Comparison of ENCODE assay signal across 8 cellular contexts in the genomic region with DNA sequence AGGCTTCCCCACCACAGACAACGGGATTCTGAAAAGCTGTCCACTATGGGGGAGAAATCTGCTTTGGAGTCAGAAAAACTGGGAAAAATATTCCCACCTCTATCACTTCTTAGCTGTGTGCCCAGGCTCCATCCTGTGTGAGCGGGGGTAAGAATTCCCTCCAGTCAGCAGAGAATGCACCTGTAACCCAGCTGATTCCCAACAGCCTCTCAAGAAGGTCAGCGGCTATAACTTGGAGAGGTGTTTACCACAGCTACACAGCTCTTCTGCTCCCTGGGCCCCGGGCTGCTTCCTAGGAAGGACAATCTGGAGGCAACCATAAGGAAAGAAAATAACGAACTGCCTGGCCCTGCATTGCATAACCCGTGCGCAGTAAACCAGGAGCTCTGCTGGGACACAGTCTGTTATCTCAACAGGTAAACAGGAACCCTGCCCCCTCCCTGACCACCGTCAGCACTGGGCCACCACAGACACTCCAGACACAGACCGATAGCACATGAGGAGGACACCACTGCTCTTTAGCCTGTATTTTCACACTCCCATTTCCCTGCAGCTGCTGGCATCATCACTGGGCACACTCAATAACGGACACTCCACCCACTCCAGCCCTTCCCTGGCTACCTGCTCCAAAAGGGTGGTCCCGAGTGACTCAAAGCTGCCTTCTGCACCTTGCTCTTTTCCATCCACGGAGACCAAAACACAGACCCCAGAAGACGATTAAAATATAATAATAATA. TPM values are rescaled to one million over a fixed set of nuclear protein-coding genes. Genes with fewer than 3 reads are reported as not detected.
A peak's percentile ranks its signal among the peaks of the same experiment; 100 is the strongest.
DNase-seq lines count a peak whose midpoint lies in the region; ATAC-seq and TF ChIP-seq lines count a peak whose summit lies in the region.

No MANE protein-coding gene starts in this region.

- H3K36me3 Mint-ChIP-seq in MCF 10A (ENCODE audit: insufficient read depth, unreplicated experiment): peaks cover 17% of the 10 kb centered on the region

- no peak for DNase-seq in AG09309 (ENCODE audit: low read depth)
- peak; percentile 85 for DNase-seq in HuH-7.5 (ENCODE audit: low spot score)
- DNase-seq in MCF 10A (ENCODE audit: unreplicated experiment): peak; percentile 42
- DNase-seq in mesendoderm: no peak
- DNase-seq in vagina (ENCODE audit: extremely low spot score in 2 of 2): no peak
- no peak for DNase-seq in germinal center (ENCODE audit: low spot score)
- no peak for DNase-seq in NCI-H2107 (lab: John Stamatoyannopoulos, UW)

- peak overlapping the region; percentile 82 for H3K27ac Mint-ChIP-seq in MCF 10A (ENCODE audit: low read depth, unreplicated experiment)

- POLR2A ChIA-PET in MCF 10A (lab: Yijun Ruan, JAX): interaction anchor here (0.5 to 4.7 kb wide), 21 partner anchors 9 to 439 kb away, joined by 3 to 33 read pairs (median 4); a partner anchor contains a TSS

- peak overlapping the region; percentile 84 for H3K4me3 ChIP-seq in AG09309 (ENCODE audit: control insufficient read depth, low read depth, low read length)
- no peak overlapping the region for H3K4me3 ChIP-seq in mesendoderm (ENCODE audit: low read length)
- peak overlapping the region; percentile 68 to 85 for H3K4me3 ChIP-seq in vagina

- H3K4me3 Mint-ChIP-seq in MCF 10A (ENCODE audit: unreplicated experiment): peak overlapping the region; percentile 77

- H3K36me3 ChIP-seq in mesendoderm (ENCODE audit: control insufficient read depth, insufficient read depth, low read length): no peaks in the 10 kb centered on the region
- H3K36me3 ChIP-seq in vagina: peaks cover 0 to 6% of the 10 kb centered on the region in 2 donors

- CTCF ChIA-PET in MCF 10A (lab: Yijun Ruan, JAX): interaction anchor here (0.6 to 7.4 kb wide), 10 partner anchors 9 to 280 kb away, joined by 3 to 67 read pairs (median 3); no protein-coding TSS in a partner anchor

- no peaks in the 10 kb centered on the region for H3K9me3 Mint-ChIP-seq in MCF 10A (ENCODE audit: unreplicated experiment)

- H3K27me3 ChIP-seq in mesendoderm (ENCODE audit: insufficient read depth, low read length, poor library complexity) (no peaks in the 10 kb centered on the region), vagina (no peaks in the 10 kb centered on the region)

- intact Hi-C loops in MCF 10A (cut with micrococcal nuclease) (loop anchor here (2.0 to 5.0 kb wide), 2 partner anchors 67 to 128 kb away; a partner anchor contains a TSS), vagina (cut with DNase I) (loop anchor here (10.0 kb wide), 1 partner anchor 65 kb away; no protein-coding TSS in a partner anchor)

- no CpG with 5 or more reads among the region's 13 CpGs for WGBS in mesendoderm (ENCODE audit: extremely low coverage, insufficient coverage, low lambda C conversion rate)

- H2BK120ac ChIP-seq in mesendoderm (ENCODE audit: low read depth, low read length): no peak overlapping the region

- H3K18ac ChIP-seq in mesendoderm (ENCODE audit: low read length): peak overlapping the region; percentile 33

- H3K4me1 ChIP-seq in mesendoderm (ENCODE audit: control insufficient read depth, low read depth, low read length) (peaks cover 12% of the 10 kb centered on the region), vagina (peaks cover 28% of the 10 kb centered on the region)

- H2BK15ac ChIP-seq in mesendoderm (replicated peaks; ENCODE audit: low read depth): no peak overlapping the region

- H3K79me1 ChIP-seq in mesendoderm (ENCODE audit: low read length): peaks cover 18% of the 10 kb centered on the region

- no peak overlapping the region for H3K4ac ChIP-seq in mesendoderm (ENCODE audit: low read depth, low read length)

- H3K23ac ChIP-seq in mesendoderm (ENCODE audit: low read length): no peak overlapping the region

- TF ChIP-seq POLR2A in vagina (IDR thresholded peaks at IDR 0.05): no peak

- peak overlapping the region; percentile 87 for H3K56ac ChIP-seq in mesendoderm (ENCODE audit: low read length)

- no peak for ATAC-seq in GM21528 (IDR thresholded peaks at IDR 0.05; ENCODE audit: low FRiP score, unreplicated experiment)

- H4K8ac ChIP-seq in mesendoderm (ENCODE audit: low read depth, low read length): no peak overlapping the region

- peak overlapping the region; percentile 92 for H3K4me2 ChIP-seq in mesendoderm (ENCODE audit: low read length)

- TF ChIP-seq CTCF in AG09309 (IDR thresholded peaks at IDR 0.05; ENCODE audit: control insufficient read depth, insufficient read depth, low read depth, low read length, missing control alignments) (no peak), MCF 10A (IDR thresholded peaks at IDR 0.05; ENCODE audit: unreplicated experiment) (no peak), vagina (IDR thresholded peaks at IDR 0.05) (no peak)

- peaks cover 38% of the 10 kb centered on the region for H3K79me2 ChIP-seq in mesendoderm (ENCODE audit: control insufficient read depth, insufficient read depth, low read length)

- H4K5ac ChIP-seq in mesendoderm (ENCODE audit: low read length): no peak overlapping the region

- H3K27ac ChIP-seq in mesendoderm (ENCODE audit: low read depth, low read length) (no peak overlapping the region), vagina (peak overlapping the region; percentile 95)

- no TSS peak for BruUV-seq in MCF 10A (replicated peaks; lab: Mats Ljungman, UMichigan)

- no peak overlapping the region for H2BK5ac ChIP-seq in mesendoderm (ENCODE audit: low read length)

- no peak overlapping the region for H2AK5ac ChIP-seq in mesendoderm (ENCODE audit: low read length)

- H3K9ac ChIP-seq in mesendoderm (ENCODE audit: low read length): peak overlapping the region; percentile 92

- H3K9me3 ChIP-seq in vagina: no peaks in the 10 kb centered on the region

- no peaks in the 10 kb centered on the region for H3K27me3 Mint-ChIP-seq in MCF 10A (ENCODE audit: insufficient read depth, unreplicated experiment)

- peaks cover 26% of the 10 kb centered on the region for H3K4me1 Mint-ChIP-seq in MCF 10A (ENCODE audit: insufficient read depth, unreplicated experiment)

RNA-seq across cellular contexts. Expression of a gene that starts 2.1 kb away (rescaled TPM):
- 18.5 and 18.9 TPM in 2 replicates for total RNA-seq in MCF 10A (2022)
- polyA plus RNA-seq in mesendoderm (2013, experiment 1 of 2): 9.3 TPM
- 8.6 TPM for polyA plus RNA-seq in mesendoderm (2013, experiment 2 of 2)
- total RNA-seq in vagina: 8.6 TPM

RNA-seq across cellular contexts. Expression of a gene that starts 41.3 kb away (rescaled TPM):
- 52.5 and 57.8 TPM in 2 replicates for total RNA-seq in MCF 10A (2022)
- polyA plus RNA-seq in mesendoderm (2013, experiment 1 of 2): 15.1 TPM
- 15.1 TPM for polyA plus RNA-seq in mesendoderm (2013, experiment 2 of 2)
- 16.2 TPM for total RNA-seq in vagina

RNA-seq across cellular contexts. Expression of a gene that starts 59.0 kb away (rescaled TPM):
- total RNA-seq in MCF 10A (2022) (not detected in 2 replicates), vagina (not detected)
- polyA plus RNA-seq in mesendoderm (2013, experiment 1 of 2): not detected
- not detected for polyA plus RNA-seq in mesendoderm (2013, experiment 2 of 2)

Comparison
In these comparisons a context has a peak if more than half of its experiments do, and no peak if none do; other contexts are left out.
1. DNase-seq: peak in HuH-7.5 (single experiment) and MCF 10A (single experiment); none in AG09309 (single experiment), mesendoderm (single experiment), vagina (0 of 2), germinal center (single experiment) and NCI-H2107 (single experiment).